In genomic region chr2:15606481-15607441, GRCh38 we compare ENCODE assay signal across 3 cellular contexts.
"Had no signal": no experiment of that assay in that cellular context is flagged by ENCODE, and none has a peak within 500 bp of the region (broad histone marks: within the 10 kb centered on the region; RNA-seq: fewer than 3 reads in every experiment).

No MANE protein-coding gene starts in this region.

- DNase-seq: GDM1, GF-D8 had no signal

- H3K4me3 ChIP-seq: GM12878 had no signal
